Comparison of ENCODE assay signal across 19 cellular contexts in the genomic region with DNA sequence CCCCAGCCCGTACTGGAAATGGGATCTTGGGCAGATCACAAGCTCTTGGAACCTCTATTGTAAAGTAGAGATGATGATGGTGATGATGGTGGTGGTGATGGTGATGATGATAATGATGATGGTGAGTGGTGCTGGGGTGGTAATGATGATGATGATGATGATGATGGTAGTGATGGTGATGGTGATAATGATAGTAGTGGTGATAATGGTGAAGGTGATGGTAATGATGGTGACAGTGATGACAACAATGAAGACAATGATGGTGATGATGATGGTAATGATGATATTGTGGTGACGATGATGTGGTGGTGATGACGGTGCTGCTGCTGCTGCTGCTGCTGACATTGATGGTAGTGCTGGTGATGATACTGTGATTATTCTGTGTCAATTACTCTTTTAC.
DNase-seq lines count a peak whose midpoint lies in the region; ATAC-seq and TF ChIP-seq lines count a peak whose summit lies in the region.
"Had no signal": no experiment of that assay in that cellular context is flagged by ENCODE, and none has a peak within 500 bp of the region (broad histone marks: within the 10 kb centered on the region; RNA-seq: fewer than 3 reads in every experiment).

No MANE protein-coding gene starts in this region.

- peak overlapping the region; percentile 1 to 21 (median 6) for H3K27ac Mint-ChIP-seq in CD4-positive, CD25-positive, alpha-beta regulatory T cell
- H3K27ac Mint-ChIP-seq in CD8-positive, alpha-beta memory T cell, result peak overlapping the region in 7 of 8 donors; percentile 1 to 53 (median 27)
- H3K27ac Mint-ChIP-seq in activated CD4-positive, alpha-beta memory T cell treated with anti-CD3 and anti-CD28 coated beads, Interleukin-2, amount 10 ng/mL, durations not matched to agents 7 days and 5 days, result peak overlapping the region; percentile 22
- peak overlapping the region; percentile 14 to 47 (median 31) for H3K27ac Mint-ChIP-seq in immature natural killer cell
- H3K27ac Mint-ChIP-seq: dendritic cell treated with granulocyte-macrophage colony-stimulating factor and Interleukin-4, amounts not matched to agents 40 ng/mL and 50 ng/mL, for 4 days had no signal

- H3K4me1 Mint-ChIP-seq in CD4-positive, CD25-positive, alpha-beta regulatory T cell, result peaks cover 46 to 84% (median 60%) of the 10 kb centered on the region in 4 donors
- peaks cover 74 to 92% (median 86%) of the 10 kb centered on the region in 3 donors for H3K4me1 Mint-ChIP-seq in CD8-positive, alpha-beta memory T cell
- peaks cover 80% of the 10 kb centered on the region for H3K4me1 Mint-ChIP-seq in activated CD4-positive, alpha-beta memory T cell treated with anti-CD3 and anti-CD28 coated beads, Interleukin-2, amount 10 ng/mL, durations not matched to agents 7 days and 5 days
- H3K4me1 Mint-ChIP-seq in immature natural killer cell, result peaks cover 64 to 82% of the 10 kb centered on the region in 2 donors

- no peak for DNase-seq in CD4-positive, CD25-positive, alpha-beta regulatory T cell
- peak in 2 of 5 donors; percentile 21 to 67 for DNase-seq in CD8-positive, alpha-beta memory T cell
- no peak for DNase-seq in activated CD4-positive, alpha-beta memory T cell treated with anti-CD3 and anti-CD28 coated beads, Interleukin-2, amount 10 ng/mL, durations not matched to agents 7 days and 5 days
- DNase-seq in immature natural killer cell, result peak; percentile 49 to 58 (median 56)
- DNase-seq in cerebellum (ENCODE audit: low spot score), result no peak
- DNase-seq in NCI-H446 treated with DMSO at 0.1 percent for 48 hours (lab: John Stamatoyannopoulos, UW), result no peak
- DNase-seq in BE2C, result no peak
- DNase-seq: activated effector memory CD4-positive, alpha-beta T cell treated with anti-CD3 and anti-CD28 coated beads, Interleukin-2, amount 50 U/mL, for 16 hours; amygdala; mammary epithelial cell; NCI-H1694; NCI-H2171 treated with DMSO at 0.1 percent for 48 hours; NCI-H69; ovary; right cardiac atrium; substantia nigra had no signal

- H3K27ac ChIP-seq in CD4-positive, CD25-positive, alpha-beta regulatory T cell (ENCODE audit: insufficient read depth, low read length, poor library complexity, severe bottlenecking), result no peak overlapping the region
- no peak overlapping the region for H3K27ac ChIP-seq in CD8-positive, alpha-beta memory T cell (ENCODE audit: low read depth, low read length)
- H3K27ac ChIP-seq: ovary had no signal

- CTCF ChIA-PET in CD8-positive, alpha-beta memory T cell (lab: Charles Lee), result interaction anchor here (1.3 kb wide), 1 partner anchor 24 kb away, joined by 3 read pairs; no protein-coding TSS in a partner anchor
- CTCF ChIA-PET in activated CD4-positive, alpha-beta memory T cell treated with anti-CD3 and anti-CD28 coated beads, Interleukin-2, amount 10 ng/mL, durations not matched to agents 7 days and 5 days (lab: Charles Lee), result no interaction called here

- H3K4me1 ChIP-seq in CD4-positive, CD25-positive, alpha-beta regulatory T cell (ENCODE audit: control insufficient read depth, insufficient read depth, low read length, poor library complexity, severe bottlenecking), result peaks cover 37% of the 10 kb centered on the region
- peaks cover 73% of the 10 kb centered on the region for H3K4me1 ChIP-seq in CD8-positive, alpha-beta memory T cell (ENCODE audit: insufficient read depth, low read length)
- peaks cover 16% of the 10 kb centered on the region for H3K4me1 ChIP-seq in BE2C

- no peaks in the 10 kb centered on the region for H3K9me3 ChIP-seq in CD4-positive, CD25-positive, alpha-beta regulatory T cell (ENCODE audit: control insufficient read depth in 2 of 2, low read length in 2 of 2)
- no peaks in the 10 kb centered on the region for H3K9me3 ChIP-seq in CD8-positive, alpha-beta memory T cell (ENCODE audit: low read length)
- H3K9me3 ChIP-seq in BE2C, result no peaks in the 10 kb centered on the region
- H3K9me3 ChIP-seq: ovary had no signal

- no peak overlapping the region for H3K4me3 ChIP-seq in CD4-positive, CD25-positive, alpha-beta regulatory T cell (ENCODE audit: low read depth, low read length)
- no peak overlapping the region for H3K4me3 ChIP-seq in CD8-positive, alpha-beta memory T cell (ENCODE audit: low read length)
- H3K4me3 ChIP-seq in BE2C (ENCODE audit: low read depth, low read length), result no peak overlapping the region
- H3K4me3 ChIP-seq: K562, ovary had no signal

- H3K36me3 ChIP-seq in CD4-positive, CD25-positive, alpha-beta regulatory T cell (ENCODE audit: control insufficient read depth, insufficient read depth, low read length), result peaks cover 17% of the 10 kb centered on the region
- H3K36me3 ChIP-seq in CD8-positive, alpha-beta memory T cell (ENCODE audit: insufficient read depth, low read length), result peaks cover 3% of the 10 kb centered on the region
- H3K36me3 ChIP-seq in BE2C, result peaks cover 5% of the 10 kb centered on the region
- H3K36me3 ChIP-seq: ovary had no signal

- POLR2A ChIA-PET in CD8-positive, alpha-beta memory T cell (lab: Charles Lee), result no interaction called here
- POLR2A ChIA-PET in activated CD4-positive, alpha-beta memory T cell treated with anti-CD3 and anti-CD28 coated beads, Interleukin-2, amount 10 ng/mL, durations not matched to agents 7 days and 5 days (lab: Charles Lee), result no interaction called here

- H3K27me3 Mint-ChIP-seq in CD4-positive, CD25-positive, alpha-beta regulatory T cell, result no peaks in the 10 kb centered on the region
- peaks cover 0 to 2% of the 10 kb centered on the region in 2 donors for H3K27me3 Mint-ChIP-seq in CD8-positive, alpha-beta memory T cell
- H3K27me3 Mint-ChIP-seq in activated CD4-positive, alpha-beta memory T cell treated with anti-CD3 and anti-CD28 coated beads, Interleukin-2, amount 10 ng/mL, durations not matched to agents 7 days and 5 days, result no peaks in the 10 kb centered on the region
- H3K27me3 Mint-ChIP-seq in immature natural killer cell (ENCODE audit: low read depth in 3 of 3), result peaks cover 0 to 3% (median 2%) of the 10 kb centered on the region in 3 donors
- H3K27me3 Mint-ChIP-seq: dendritic cell treated with granulocyte-macrophage colony-stimulating factor and Interleukin-4, amounts not matched to agents 40 ng/mL and 50 ng/mL, for 4 days had no signal

- H3K27me3 ChIP-seq in CD4-positive, CD25-positive, alpha-beta regulatory T cell (ENCODE audit: control insufficient read depth, insufficient read depth, low read length), result no peaks in the 10 kb centered on the region
- no peaks in the 10 kb centered on the region for H3K27me3 ChIP-seq in CD8-positive, alpha-beta memory T cell (ENCODE audit: insufficient read depth, low read length, poor library complexity, severe bottlenecking)
- H3K27me3 ChIP-seq in BE2C, result no peaks in the 10 kb centered on the region
- H3K27me3 ChIP-seq: ovary had no signal

- peaks cover 32% of the 10 kb centered on the region for H3K36me3 Mint-ChIP-seq in CD4-positive, CD25-positive, alpha-beta regulatory T cell
- H3K36me3 Mint-ChIP-seq in CD8-positive, alpha-beta memory T cell, result peaks cover 5 to 47% (median 9%) of the 10 kb centered on the region in 3 donors
- H3K36me3 Mint-ChIP-seq in activated CD4-positive, alpha-beta memory T cell treated with anti-CD3 and anti-CD28 coated beads, Interleukin-2, amount 10 ng/mL, durations not matched to agents 7 days and 5 days (ENCODE audit: low read depth), result peaks cover 47% of the 10 kb centered on the region
- peaks cover 9 to 13% (median 10%) of the 10 kb centered on the region in 3 donors for H3K36me3 Mint-ChIP-seq in immature natural killer cell

- H3K4me3 Mint-ChIP-seq in CD4-positive, CD25-positive, alpha-beta regulatory T cell, result no peak overlapping the region
- peak overlapping the region in 1 of 7 donors; percentile 26 for H3K4me3 Mint-ChIP-seq in CD8-positive, alpha-beta memory T cell
- H3K4me3 Mint-ChIP-seq in activated CD4-positive, alpha-beta memory T cell treated with anti-CD3 and anti-CD28 coated beads, Interleukin-2, amount 10 ng/mL, durations not matched to agents 7 days and 5 days, result no peak overlapping the region
- no peak overlapping the region for H3K4me3 Mint-ChIP-seq in immature natural killer cell
- H3K4me3 Mint-ChIP-seq: dendritic cell treated with granulocyte-macrophage colony-stimulating factor and Interleukin-4, amounts not matched to agents 40 ng/mL and 50 ng/mL, for 4 days had no signal

- TF ChIP-seq CTCF in BE2C (IDR thresholded peaks at IDR 0.05; ENCODE audit: low read depth, low read length), result no peak

- ATAC-seq in CD4-positive, CD25-positive, alpha-beta regulatory T cell (ENCODE audit: low read depth in 2 of 2), result no peak
- ATAC-seq: K562, right cardiac atrium, SK-N-SH treated with all-trans-retinoic acid at 6 μM for 48 hours had no signal

- peaks cover 0 to 3% (median 0%) of the 10 kb centered on the region in 7 donors for H3K9me3 Mint-ChIP-seq in CD4-positive, CD25-positive, alpha-beta regulatory T cell
- H3K9me3 Mint-ChIP-seq in CD8-positive, alpha-beta memory T cell, result no peaks in the 10 kb centered on the region
- peaks cover 4% of the 10 kb centered on the region for H3K9me3 Mint-ChIP-seq in activated CD4-positive, alpha-beta memory T cell treated with anti-CD3 and anti-CD28 coated beads, Interleukin-2, amount 10 ng/mL, durations not matched to agents 7 days and 5 days
- H3K9me3 Mint-ChIP-seq in immature natural killer cell, result no peaks in the 10 kb centered on the region
- H3K9me3 Mint-ChIP-seq: dendritic cell treated with granulocyte-macrophage colony-stimulating factor and Interleukin-4, amounts not matched to agents 40 ng/mL and 50 ng/mL, for 4 days had no signal

Comparison
In these comparisons a context has a peak if more than half of its experiments do, and no peak if none do; other contexts are left out.
1. DNase-seq: peak in immature natural killer cell (3 of 3); none in CD4-positive, CD25-positive, alpha-beta regulatory T cell (0 of 3), activated CD4-positive, alpha-beta memory T cell treated with anti-CD3 and anti-CD28 coated beads, Interleukin-2, amount 10 ng/mL, durations not matched to agents 7 days and 5 days (single experiment), cerebellum (single experiment), NCI-H446 treated with DMSO at 0.1 percent for 48 hours (single experiment) and BE2C (single experiment).
2. Peak in every context shown above with its lines, with median percentiles within 50 percentile points of each other: H3K27ac Mint-ChIP-seq.